In the genomic region with DNA sequence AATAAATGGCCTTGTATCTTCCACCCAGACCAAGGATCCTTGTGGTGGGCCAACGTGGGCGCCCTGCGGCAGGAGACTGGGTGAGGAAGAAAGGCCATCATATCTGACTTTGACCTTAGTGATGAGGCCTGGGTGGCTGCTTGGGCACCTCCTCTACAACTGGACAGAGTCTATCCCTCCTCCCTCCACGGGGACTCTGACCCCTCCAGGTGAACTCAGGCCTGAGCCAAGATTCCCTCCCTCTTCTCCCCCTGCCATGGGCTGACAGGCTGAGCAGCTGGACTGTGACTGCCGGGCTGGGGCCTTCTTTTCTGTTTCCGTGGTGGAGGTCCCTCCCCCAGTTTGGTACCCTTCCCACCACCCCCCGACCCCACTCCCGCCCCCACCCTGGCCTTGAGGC, we compare ENCODE assay signal across 1 cellular context.
TF ChIP-seq lines count a peak whose summit lies in the region.

No MANE protein-coding gene starts in this region.

TF ChIP-seq in HepG2, 621 proteins besides CTCF, POLR2A, EP300 and RAD21 (continued from another document and continues in another):
- TF ChIP-seq, protein P1, sequence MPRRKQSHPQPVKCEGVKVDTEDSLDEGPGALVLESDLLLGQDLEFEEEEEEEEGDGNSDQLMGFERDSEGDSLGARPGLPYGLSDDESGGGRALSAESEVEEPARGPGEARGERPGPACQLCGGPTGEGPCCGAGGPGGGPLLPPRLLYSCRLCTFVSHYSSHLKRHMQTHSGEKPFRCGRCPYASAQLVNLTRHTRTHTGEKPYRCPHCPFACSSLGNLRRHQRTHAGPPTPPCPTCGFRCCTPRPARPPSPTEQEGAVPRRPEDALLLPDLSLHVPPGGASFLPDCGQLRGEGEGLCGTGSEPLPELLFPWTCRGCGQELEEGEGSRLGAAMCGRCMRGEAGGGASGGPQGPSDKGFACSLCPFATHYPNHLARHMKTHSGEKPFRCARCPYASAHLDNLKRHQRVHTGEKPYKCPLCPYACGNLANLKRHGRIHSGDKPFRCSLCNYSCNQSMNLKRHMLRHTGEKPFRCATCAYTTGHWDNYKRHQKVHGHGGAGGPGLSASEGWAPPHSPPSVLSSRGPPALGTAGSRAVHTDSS (CRISPR knock-in tag; conservative IDR thresholded peaks at IDR 0.05): no peak
- no peak for TF ChIP-seq ZNF256 (CRISPR knock-in tag; conservative IDR thresholded peaks at IDR 0.05)
- TF ChIP-seq, protein P2, sequence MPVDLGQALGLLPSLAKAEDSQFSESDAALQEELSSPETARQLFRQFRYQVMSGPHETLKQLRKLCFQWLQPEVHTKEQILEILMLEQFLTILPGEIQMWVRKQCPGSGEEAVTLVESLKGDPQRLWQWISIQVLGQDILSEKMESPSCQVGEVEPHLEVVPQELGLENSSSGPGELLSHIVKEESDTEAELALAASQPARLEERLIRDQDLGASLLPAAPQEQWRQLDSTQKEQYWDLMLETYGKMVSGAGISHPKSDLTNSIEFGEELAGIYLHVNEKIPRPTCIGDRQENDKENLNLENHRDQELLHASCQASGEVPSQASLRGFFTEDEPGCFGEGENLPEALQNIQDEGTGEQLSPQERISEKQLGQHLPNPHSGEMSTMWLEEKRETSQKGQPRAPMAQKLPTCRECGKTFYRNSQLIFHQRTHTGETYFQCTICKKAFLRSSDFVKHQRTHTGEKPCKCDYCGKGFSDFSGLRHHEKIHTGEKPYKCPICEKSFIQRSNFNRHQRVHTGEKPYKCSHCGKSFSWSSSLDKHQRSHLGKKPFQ (CRISPR knock-in tag; IDR thresholded peaks at IDR 0.05; ENCODE audit: insufficient replicate concordance): no peak
- TF ChIP-seq TEAD3 (CRISPR knock-in tag; optimal IDR thresholded peaks at IDR 0.05; ENCODE audit: borderline replicate concordance): peak; percentile 49
- TF ChIP-seq, protein P3, sequence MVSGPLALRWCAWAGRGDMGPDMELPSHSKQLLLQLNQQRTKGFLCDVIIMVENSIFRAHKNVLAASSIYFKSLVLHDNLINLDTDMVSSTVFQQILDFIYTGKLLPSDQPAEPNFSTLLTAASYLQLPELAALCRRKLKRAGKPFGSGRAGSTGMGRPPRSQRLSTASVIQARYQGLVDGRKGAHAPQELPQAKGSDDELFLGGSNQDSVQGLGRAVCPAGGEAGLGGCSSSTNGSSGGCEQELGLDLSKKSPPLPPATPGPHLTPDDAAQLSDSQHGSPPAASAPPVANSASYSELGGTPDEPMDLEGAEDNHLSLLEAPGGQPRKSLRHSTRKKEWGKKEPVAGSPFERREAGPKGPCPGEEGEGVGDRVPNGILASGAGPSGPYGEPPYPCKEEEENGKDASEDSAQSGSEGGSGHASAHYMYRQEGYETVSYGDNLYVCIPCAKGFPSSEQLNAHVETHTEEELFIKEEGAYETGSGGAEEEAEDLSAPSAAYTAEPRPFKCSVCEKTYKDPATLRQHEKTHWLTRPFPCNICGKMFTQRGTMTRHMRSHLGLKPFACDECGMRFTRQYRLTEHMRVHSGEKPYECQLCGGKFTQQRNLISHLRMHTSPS (CRISPR knock-in tag; IDR thresholded peaks at IDR 0.05; ENCODE audit: low read depth): no peak; the same call in 1 of the 2 replicates
- no peak for TF ChIP-seq ZNF709 (CRISPR knock-in tag; IDR thresholded peaks at IDR 0.05)
- no peak for TF ChIP-seq ZNF253 (CRISPR knock-in tag; IDR thresholded peaks at IDR 0.05; ENCODE audit: borderline replicate concordance)
- no peak for TF ChIP-seq ZNF674 (CRISPR knock-in tag; IDR thresholded peaks at IDR 0.05; ENCODE audit: low read depth)
- TF ChIP-seq, protein P4, sequence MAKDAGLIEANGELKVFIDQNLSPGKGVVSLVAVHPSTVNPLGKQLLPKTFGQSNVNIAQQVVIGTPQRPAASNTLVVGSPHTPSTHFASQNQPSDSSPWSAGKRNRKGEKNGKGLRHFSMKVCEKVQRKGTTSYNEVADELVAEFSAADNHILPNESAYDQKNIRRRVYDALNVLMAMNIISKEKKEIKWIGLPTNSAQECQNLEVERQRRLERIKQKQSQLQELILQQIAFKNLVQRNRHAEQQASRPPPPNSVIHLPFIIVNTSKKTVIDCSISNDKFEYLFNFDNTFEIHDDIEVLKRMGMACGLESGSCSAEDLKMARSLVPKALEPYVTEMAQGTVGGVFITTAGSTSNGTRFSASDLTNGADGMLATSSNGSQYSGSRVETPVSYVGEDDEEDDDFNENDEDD (CRISPR knock-in tag; IDR thresholded peaks at IDR 0.05; ENCODE audit: borderline replicate concordance): peak; percentile 45; the same call in 1 of the 2 replicates
- TF ChIP-seq, protein P5, sequence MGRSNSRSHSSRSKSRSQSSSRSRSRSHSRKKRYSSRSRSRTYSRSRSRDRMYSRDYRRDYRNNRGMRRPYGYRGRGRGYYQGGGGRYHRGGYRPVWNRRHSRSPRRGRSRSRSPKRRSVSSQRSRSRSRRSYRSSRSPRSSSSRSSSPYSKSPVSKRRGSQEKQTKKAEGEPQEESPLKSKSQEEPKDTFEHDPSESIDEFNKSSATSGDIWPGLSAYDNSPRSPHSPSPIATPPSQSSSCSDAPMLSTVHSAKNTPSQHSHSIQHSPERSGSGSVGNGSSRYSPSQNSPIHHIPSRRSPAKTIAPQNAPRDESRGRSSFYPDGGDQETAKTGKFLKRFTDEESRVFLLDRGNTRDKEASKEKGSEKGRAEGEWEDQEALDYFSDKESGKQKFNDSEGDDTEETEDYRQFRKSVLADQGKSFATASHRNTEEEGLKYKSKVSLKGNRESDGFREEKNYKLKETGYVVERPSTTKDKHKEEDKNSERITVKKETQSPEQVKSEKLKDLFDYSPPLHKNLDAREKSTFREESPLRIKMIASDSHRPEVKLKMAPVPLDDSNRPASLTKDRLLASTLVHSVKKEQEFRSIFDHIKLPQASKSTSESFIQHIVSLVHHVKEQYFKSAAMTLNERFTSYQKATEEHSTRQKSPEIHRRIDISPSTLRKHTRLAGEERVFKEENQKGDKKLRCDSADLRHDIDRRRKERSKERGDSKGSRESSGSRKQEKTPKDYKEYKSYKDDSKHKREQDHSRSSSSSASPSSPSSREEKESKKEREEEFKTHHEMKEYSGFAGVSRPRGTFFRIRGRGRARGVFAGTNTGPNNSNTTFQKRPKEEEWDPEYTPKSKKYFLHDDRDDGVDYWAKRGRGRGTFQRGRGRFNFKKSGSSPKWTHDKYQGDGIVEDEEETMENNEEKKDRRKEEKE (IDR thresholded peaks at IDR 0.05): no peak
- no peak for TF ChIP-seq JARID2 (CRISPR knock-in tag; IDR thresholded peaks at IDR 0.05; ENCODE audit: insufficient replicate concordance)
- TF ChIP-seq, protein P6, sequence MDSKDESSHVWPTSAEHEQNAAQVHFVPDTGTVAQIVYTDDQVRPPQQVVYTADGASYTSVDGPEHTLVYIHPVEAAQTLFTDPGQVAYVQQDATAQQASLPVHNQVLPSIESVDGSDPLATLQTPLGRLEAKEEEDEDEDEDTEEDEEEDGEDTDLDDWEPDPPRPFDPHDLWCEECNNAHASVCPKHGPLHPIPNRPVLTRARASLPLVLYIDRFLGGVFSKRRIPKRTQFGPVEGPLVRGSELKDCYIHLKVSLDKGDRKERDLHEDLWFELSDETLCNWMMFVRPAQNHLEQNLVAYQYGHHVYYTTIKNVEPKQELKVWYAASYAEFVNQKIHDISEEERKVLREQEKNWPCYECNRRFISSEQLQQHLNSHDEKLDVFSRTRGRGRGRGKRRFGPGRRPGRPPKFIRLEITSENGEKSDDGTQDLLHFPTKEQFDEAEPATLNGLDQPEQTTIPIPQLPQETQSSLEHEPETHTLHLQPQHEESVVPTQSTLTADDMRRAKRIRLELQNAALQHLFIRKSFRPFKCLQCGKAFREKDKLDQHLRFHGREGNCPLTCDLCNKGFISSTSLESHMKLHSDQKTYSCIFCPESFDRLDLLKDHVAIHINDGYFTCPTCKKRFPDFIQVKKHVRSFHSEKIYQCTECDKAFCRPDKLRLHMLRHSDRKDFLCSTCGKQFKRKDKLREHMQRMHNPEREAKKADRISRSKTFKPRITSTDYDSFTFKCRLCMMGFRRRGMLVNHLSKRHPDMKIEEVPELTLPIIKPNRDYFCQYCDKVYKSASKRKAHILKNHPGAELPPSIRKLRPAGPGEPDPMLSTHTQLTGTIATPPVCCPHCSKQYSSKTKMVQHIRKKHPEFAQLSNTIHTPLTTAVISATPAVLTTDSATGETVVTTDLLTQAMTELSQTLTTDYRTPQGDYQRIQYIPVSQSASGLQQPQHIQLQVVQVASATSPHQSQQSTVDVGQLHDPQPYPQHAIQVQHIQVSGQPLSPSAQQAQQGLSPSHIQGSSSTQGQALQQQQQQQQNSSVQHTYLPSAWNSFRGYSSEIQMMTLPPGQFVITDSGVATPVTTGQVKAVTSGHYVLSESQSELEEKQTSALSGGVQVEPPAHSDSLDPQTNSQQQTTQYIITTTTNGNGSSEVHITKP (CRISPR knock-in tag; IDR thresholded peaks at IDR 0.05; ENCODE audit: low read depth): no peak
- TF ChIP-seq GRHL1 (CRISPR knock-in tag; conservative IDR thresholded peaks at IDR 0.05): no peak
- 0 out of 2 replicates have a peak, but pooled peaks have one; percentile 48 for TF ChIP-seq SPEN (CRISPR knock-in tag; IDR thresholded peaks at IDR 0.05; ENCODE audit: low read depth)
- no peak for TF ChIP-seq ZNF24 (IDR thresholded peaks at IDR 0.05)
- no peak for TF ChIP-seq ZNF773 (CRISPR knock-in tag; IDR thresholded peaks at IDR 0.05; ENCODE audit: borderline replicate concordance)
- TF ChIP-seq ZNF777 (CRISPR knock-in tag; IDR thresholded peaks at IDR 0.05): no peak
- TF ChIP-seq ZNF549 (CRISPR knock-in tag; IDR thresholded peaks at IDR 0.05): no peak
- TF ChIP-seq DMAP1 (CRISPR knock-in tag; IDR thresholded peaks at IDR 0.05): no peak
- TF ChIP-seq ZFP37 (CRISPR knock-in tag; IDR thresholded peaks at IDR 0.05; ENCODE audit: borderline replicate concordance): no peak
- TF ChIP-seq, protein P7, sequence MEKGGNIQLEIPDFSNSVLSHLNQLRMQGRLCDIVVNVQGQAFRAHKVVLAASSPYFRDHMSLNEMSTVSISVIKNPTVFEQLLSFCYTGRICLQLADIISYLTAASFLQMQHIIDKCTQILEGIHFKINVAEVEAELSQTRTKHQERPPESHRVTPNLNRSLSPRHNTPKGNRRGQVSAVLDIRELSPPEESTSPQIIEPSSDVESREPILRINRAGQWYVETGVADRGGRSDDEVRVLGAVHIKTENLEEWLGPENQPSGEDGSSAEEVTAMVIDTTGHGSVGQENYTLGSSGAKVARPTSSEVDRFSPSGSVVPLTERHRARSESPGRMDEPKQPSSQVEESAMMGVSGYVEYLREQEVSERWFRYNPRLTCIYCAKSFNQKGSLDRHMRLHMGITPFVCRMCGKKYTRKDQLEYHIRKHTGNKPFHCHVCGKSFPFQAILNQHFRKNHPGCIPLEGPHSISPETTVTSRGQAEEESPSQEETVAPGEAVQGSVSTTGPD (CRISPR knock-in tag; IDR thresholded peaks at IDR 0.05): no peak
- no peak for TF ChIP-seq ZNF296 (CRISPR knock-in tag; conservative IDR thresholded peaks at IDR 0.05)
- no peak for TF ChIP-seq ZBTB25 (CRISPR knock-in tag; IDR thresholded peaks at IDR 0.05)
- TF ChIP-seq, protein P8, sequence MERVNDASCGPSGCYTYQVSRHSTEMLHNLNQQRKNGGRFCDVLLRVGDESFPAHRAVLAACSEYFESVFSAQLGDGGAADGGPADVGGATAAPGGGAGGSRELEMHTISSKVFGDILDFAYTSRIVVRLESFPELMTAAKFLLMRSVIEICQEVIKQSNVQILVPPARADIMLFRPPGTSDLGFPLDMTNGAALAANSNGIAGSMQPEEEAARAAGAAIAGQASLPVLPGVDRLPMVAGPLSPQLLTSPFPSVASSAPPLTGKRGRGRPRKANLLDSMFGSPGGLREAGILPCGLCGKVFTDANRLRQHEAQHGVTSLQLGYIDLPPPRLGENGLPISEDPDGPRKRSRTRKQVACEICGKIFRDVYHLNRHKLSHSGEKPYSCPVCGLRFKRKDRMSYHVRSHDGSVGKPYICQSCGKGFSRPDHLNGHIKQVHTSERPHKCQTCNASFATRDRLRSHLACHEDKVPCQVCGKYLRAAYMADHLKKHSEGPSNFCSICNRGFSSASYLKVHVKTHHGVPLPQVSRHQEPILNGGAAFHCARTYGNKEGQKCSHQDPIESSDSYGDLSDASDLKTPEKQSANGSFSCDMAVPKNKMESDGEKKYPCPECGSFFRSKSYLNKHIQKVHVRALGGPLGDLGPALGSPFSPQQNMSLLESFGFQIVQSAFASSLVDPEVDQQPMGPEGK (CRISPR knock-in tag; IDR thresholded peaks at IDR 0.05): peak; percentile 89
- TF ChIP-seq, protein P9, sequence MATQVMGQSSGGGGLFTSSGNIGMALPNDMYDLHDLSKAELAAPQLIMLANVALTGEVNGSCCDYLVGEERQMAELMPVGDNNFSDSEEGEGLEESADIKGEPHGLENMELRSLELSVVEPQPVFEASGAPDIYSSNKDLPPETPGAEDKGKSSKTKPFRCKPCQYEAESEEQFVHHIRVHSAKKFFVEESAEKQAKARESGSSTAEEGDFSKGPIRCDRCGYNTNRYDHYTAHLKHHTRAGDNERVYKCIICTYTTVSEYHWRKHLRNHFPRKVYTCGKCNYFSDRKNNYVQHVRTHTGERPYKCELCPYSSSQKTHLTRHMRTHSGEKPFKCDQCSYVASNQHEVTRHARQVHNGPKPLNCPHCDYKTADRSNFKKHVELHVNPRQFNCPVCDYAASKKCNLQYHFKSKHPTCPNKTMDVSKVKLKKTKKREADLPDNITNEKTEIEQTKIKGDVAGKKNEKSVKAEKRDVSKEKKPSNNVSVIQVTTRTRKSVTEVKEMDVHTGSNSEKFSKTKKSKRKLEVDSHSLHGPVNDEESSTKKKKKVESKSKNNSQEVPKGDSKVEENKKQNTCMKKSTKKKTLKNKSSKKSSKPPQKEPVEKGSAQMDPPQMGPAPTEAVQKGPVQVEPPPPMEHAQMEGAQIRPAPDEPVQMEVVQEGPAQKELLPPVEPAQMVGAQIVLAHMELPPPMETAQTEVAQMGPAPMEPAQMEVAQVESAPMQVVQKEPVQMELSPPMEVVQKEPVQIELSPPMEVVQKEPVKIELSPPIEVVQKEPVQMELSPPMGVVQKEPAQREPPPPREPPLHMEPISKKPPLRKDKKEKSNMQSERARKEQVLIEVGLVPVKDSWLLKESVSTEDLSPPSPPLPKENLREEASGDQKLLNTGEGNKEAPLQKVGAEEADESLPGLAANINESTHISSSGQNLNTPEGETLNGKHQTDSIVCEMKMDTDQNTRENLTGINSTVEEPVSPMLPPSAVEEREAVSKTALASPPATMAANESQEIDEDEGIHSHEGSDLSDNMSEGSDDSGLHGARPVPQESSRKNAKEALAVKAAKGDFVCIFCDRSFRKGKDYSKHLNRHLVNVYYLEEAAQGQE (IDR thresholded peaks at IDR 0.05; ENCODE audit: borderline replicate concordance in 1 of 2, low read depth in 1 of 2, low read length in 2 of 2): no peak
- no peak for TF ChIP-seq SP1 (IDR thresholded peaks at IDR 0.05)
- no peak for TF ChIP-seq SP1 (CRISPR knock-in tag; IDR thresholded peaks at IDR 0.05)
